29 cellular contexts compared by ENCODE assay signal in genomic region chr5:180138214-180138975, GRCh38.
DNase-seq lines count a peak whose midpoint lies in the region; ATAC-seq and TF ChIP-seq lines count a peak whose summit lies in the region.
"Had no signal": no experiment of that assay in that cellular context is flagged by ENCODE, and none has a peak within 500 bp of the region (broad histone marks: within the 10 kb centered on the region; RNA-seq: fewer than 3 reads in every experiment).

No MANE protein-coding gene starts in this region.

- H3K4me2 ChIP-seq in IMR-90 (ENCODE audit: low read depth, low read length) = no peak overlapping the region
- H3K4me2 ChIP-seq: KMS-11 had no signal

- H3K36me3 ChIP-seq in IMR-90 (ENCODE audit: control insufficient read depth, insufficient read depth, low read length) = no peaks in the 10 kb centered on the region
- no peaks in the 10 kb centered on the region for H3K36me3 ChIP-seq in esophagus muscularis mucosa
- no peaks in the 10 kb centered on the region for H3K36me3 ChIP-seq in right lobe of liver
- H3K36me3 ChIP-seq: adrenal gland, breast epithelium, heart left ventricle, neutrophil, stomach, thyroid gland had no signal

- H3K9me3 ChIP-seq in IMR-90 (ENCODE audit: control insufficient read depth, insufficient read depth, low read length) (no peaks in the 10 kb centered on the region; the same call in 1 of the 2 replicates), esophagus muscularis mucosa (no peaks in the 10 kb centered on the region), right lobe of liver (no peaks in the 10 kb centered on the region)
- H3K9me3 ChIP-seq: adrenal gland, breast epithelium, heart left ventricle, neutrophil, stomach, thyroid gland had no signal

- H2BK15ac ChIP-seq in IMR-90 (ENCODE audit: low read depth, low read length) = no peak overlapping the region

- peaks cover 29% of the 10 kb centered on the region for H3K27me3 ChIP-seq in IMR-90 (ENCODE audit: control insufficient read depth, insufficient read depth, low read length)
- H3K27me3 ChIP-seq in esophagus muscularis mucosa = peaks cover 0 to 79% (median 0%) of the 10 kb centered on the region in 4 donors
- H3K27me3 ChIP-seq in right lobe of liver = no peaks in the 10 kb centered on the region
- H3K27me3 ChIP-seq: breast epithelium, thyroid gland had no signal

- H3K36me3 Mint-ChIP-seq in activated CD8-positive, alpha-beta T cell treated with anti-CD3 and anti-CD28 coated beads, Interleukin-2, amount 10 ng/mL, durations not matched to agents 7 days and 5 days (ENCODE audit: low read depth) = no peaks in the 10 kb centered on the region
- no peaks in the 10 kb centered on the region for H3K36me3 Mint-ChIP-seq in activated CD8-positive, alpha-beta T cell treated with anti-CD3 and anti-CD28 coated beads for 36 hours (ENCODE audit: low read depth)
- H3K36me3 Mint-ChIP-seq in osteocyte (ENCODE audit: unreplicated experiment) = no peaks in the 10 kb centered on the region
- H3K36me3 Mint-ChIP-seq: CD4-positive, CD25-positive, alpha-beta regulatory T cell had no signal

- no peak overlapping the region for H3K4ac ChIP-seq in IMR-90 (ENCODE audit: low read depth, low read length)

- no peak for TF ChIP-seq CTCF in activated CD8-positive, alpha-beta T cell treated with anti-CD3 and anti-CD28 coated beads for 36 hours (IDR thresholded peaks at IDR 0.05)
- TF ChIP-seq CTCF in IMR-90 (conservative IDR thresholded peaks at IDR 0.05; ENCODE audit: low read depth, low read length) (no peak), esophagus muscularis mucosa (IDR thresholded peaks at IDR 0.05) (no peak), osteocyte (IDR thresholded peaks at IDR 0.05) (no peak), right lobe of liver (IDR thresholded peaks at IDR 0.05) (no peak)

- peak; percentile 9 for DNase-seq in activated CD8-positive, alpha-beta T cell treated with anti-CD3 and anti-CD28 coated beads, Interleukin-2, amount 10 ng/mL, durations not matched to agents 7 days and 5 days
- no peak for DNase-seq in activated CD8-positive, alpha-beta T cell treated with anti-CD3 and anti-CD28 coated beads for 36 hours
- DNase-seq in IMR-90 (no peak), esophagus muscularis mucosa (ENCODE audit: extremely low spot score) (peak; percentile 81), osteocyte (ENCODE audit: extremely low spot score, unreplicated experiment) (peak; percentile 63), NAMALWA (ENCODE audit: low spot score) (no peak), right lobe of liver (no peak)
- DNase-seq: activated CD4-positive, alpha-beta T cell treated with anti-CD3 and anti-CD28 coated beads for 4 hours; CD4-positive, CD25-positive, alpha-beta regulatory T cell; effector CD8-positive, alpha-beta T cell; EL; erythroblast; GM23248; kidney glomerular epithelial cell; mammary epithelial cell; NCI-H1436; NCI-H2107; NCI-H446; T-helper 2 cell; thyroid gland had no signal

- TF ChIP-seq POLR2A in IMR-90 (IDR thresholded peaks at IDR 0.05; ENCODE audit: low read depth, low read length) (no peak), esophagus muscularis mucosa (IDR thresholded peaks at IDR 0.05; ENCODE audit: low read depth) (no peak), right lobe of liver (IDR thresholded peaks at IDR 0.05) (no peak)

- no peak overlapping the region for H2BK20ac ChIP-seq in IMR-90 (ENCODE audit: low read depth, low read length)

- peaks cover 10% of the 10 kb centered on the region for H3K4me1 Mint-ChIP-seq in activated CD8-positive, alpha-beta T cell treated with anti-CD3 and anti-CD28 coated beads, Interleukin-2, amount 10 ng/mL, durations not matched to agents 7 days and 5 days (ENCODE audit: low read depth)
- H3K4me1 Mint-ChIP-seq in activated CD8-positive, alpha-beta T cell treated with anti-CD3 and anti-CD28 coated beads for 36 hours (ENCODE audit: low read depth) = peaks cover 11% of the 10 kb centered on the region
- H3K4me1 Mint-ChIP-seq in osteocyte (ENCODE audit: unreplicated experiment) = peaks cover 4% of the 10 kb centered on the region

- intact Hi-C loops in activated CD8-positive, alpha-beta T cell treated with anti-CD3 and anti-CD28 coated beads for 36 hours (cut with micrococcal nuclease) = loop anchor here (10.0 kb wide), 1 partner anchor 76 kb away; no protein-coding TSS in a partner anchor
- intact Hi-C loops in IMR-90 (cut with micrococcal nuclease) = no loop called here
- intact Hi-C loops in esophagus muscularis mucosa (cut with DNase I) = no loop called here
- intact Hi-C loops in right lobe of liver (cut with DNase I) = loop anchor here in 1 of 2 donors (10.0 kb wide), 1 partner anchor 186 kb away; no protein-coding TSS in a partner anchor

- TF ChIP-seq EP300 in esophagus muscularis mucosa (IDR thresholded peaks at IDR 0.05) = no peak

- H3K27me3 Mint-ChIP-seq in activated CD8-positive, alpha-beta T cell treated with anti-CD3 and anti-CD28 coated beads, Interleukin-2, amount 10 ng/mL, durations not matched to agents 7 days and 5 days (ENCODE audit: low read depth) = no peaks in the 10 kb centered on the region
- H3K27me3 Mint-ChIP-seq in activated CD8-positive, alpha-beta T cell treated with anti-CD3 and anti-CD28 coated beads for 36 hours = peaks cover 5% of the 10 kb centered on the region
- H3K27me3 Mint-ChIP-seq in osteocyte (ENCODE audit: unreplicated experiment) = peaks cover 21% of the 10 kb centered on the region

- TF ChIP-seq RAD21 in IMR-90 (IDR thresholded peaks at IDR 0.05; ENCODE audit: low read length) = no peak

- WGBS in IMR-90 (ENCODE audit: extremely low coverage in 2 of 2, insufficient read length in 1 of 2), 2 experiments = 65% methylated on average over 7 of the region's 12 CpGs; no CpG with 5 or more reads in 1 of the 2 experiments
- whole genome bisulfite sequencing in esophagus muscularis mucosa = 67% methylated on average over 11 of the region's 12 CpGs
- 62% methylated on average over 8 of the region's 12 CpGs for WGBS in right lobe of liver (ENCODE audit: insufficient coverage, low coverage, low lambda C conversion rate, missing lambda C conversion rate)

- peak overlapping the region; percentile 3 for H3K27ac Mint-ChIP-seq in activated CD8-positive, alpha-beta T cell treated with anti-CD3 and anti-CD28 coated beads, Interleukin-2, amount 10 ng/mL, durations not matched to agents 7 days and 5 days
- no peak overlapping the region for H3K27ac Mint-ChIP-seq in activated CD8-positive, alpha-beta T cell treated with anti-CD3 and anti-CD28 coated beads for 36 hours
- H3K27ac Mint-ChIP-seq in osteocyte (ENCODE audit: unreplicated experiment) = no peak overlapping the region
- H3K27ac Mint-ChIP-seq: activated T-helper 17 cell treated with anti-CD3 and anti-CD28 coated beads, Interleukin-2, amount 50 U/mL, for 72 hours; CD4-positive, CD25-positive, alpha-beta regulatory T cell had no signal

- H3K27ac ChIP-seq in IMR-90 (ENCODE audit: insufficient read depth, low read length) = no peak overlapping the region
- no peak overlapping the region for H3K27ac ChIP-seq in esophagus muscularis mucosa (replicated peaks in 1 of 4)
- no peak overlapping the region for H3K27ac ChIP-seq in right lobe of liver
- H3K27ac ChIP-seq: adrenal gland, breast epithelium, GM23248, heart left ventricle, KMS-11, neutrophil, SK-N-MC, stomach, thyroid gland had no signal

- no peak overlapping the region for H3K18ac ChIP-seq in IMR-90 (ENCODE audit: low read depth, low read length)

- no peak overlapping the region for H2BK5ac ChIP-seq in IMR-90 (ENCODE audit: low read depth, low read length, poor library complexity, severe bottlenecking)

- H3K56ac ChIP-seq in IMR-90 (ENCODE audit: extremely low read depth, insufficient read depth, low read length) = no peak overlapping the region

- no peak overlapping the region for H3K4me3 Mint-ChIP-seq in activated CD8-positive, alpha-beta T cell treated with anti-CD3 and anti-CD28 coated beads, Interleukin-2, amount 10 ng/mL, durations not matched to agents 7 days and 5 days
- H3K4me3 Mint-ChIP-seq in activated CD8-positive, alpha-beta T cell treated with anti-CD3 and anti-CD28 coated beads for 36 hours = no peak overlapping the region
- no peak overlapping the region for H3K4me3 Mint-ChIP-seq in osteocyte (ENCODE audit: unreplicated experiment)
- H3K4me3 Mint-ChIP-seq: activated T-helper 17 cell treated with anti-CD3 and anti-CD28 coated beads, Interleukin-2, amount 50 U/mL, for 72 hours; CD4-positive, CD25-positive, alpha-beta regulatory T cell had no signal

- no peak overlapping the region for H2AK9ac ChIP-seq in IMR-90 (replicated peaks; ENCODE audit: low read depth, low read length, poor library complexity)

- no peak overlapping the region for H4K8ac ChIP-seq in IMR-90 (ENCODE audit: low read depth in 2 of 2, low read length in 2 of 2)

- H3K4me3 ChIP-seq in IMR-90 (ENCODE audit: insufficient read depth, low read depth, low read length) = no peak overlapping the region
- no peak overlapping the region for H3K4me3 ChIP-seq in esophagus muscularis mucosa
- H3K4me3 ChIP-seq in right lobe of liver = no peak overlapping the region
- H3K4me3 ChIP-seq: adrenal gland, breast epithelium, GM23248, heart left ventricle, SK-N-MC, stomach, thyroid gland had no signal

- in situ Hi-C loops in IMR-90 (cut with MboI; ENCODE audit: low sequenced_read_pairs) = loop anchor here (25.0 kb wide), 1 partner anchor 324 kb away; no protein-coding TSS in a partner anchor

- CTCF ChIA-PET in activated CD8-positive, alpha-beta T cell treated with anti-CD3 and anti-CD28 coated beads, Interleukin-2, amount 10 ng/mL, durations not matched to agents 7 days and 5 days (lab: Charles Lee) = no interaction called here
- CTCF ChIA-PET in activated CD8-positive, alpha-beta T cell treated with anti-CD3 and anti-CD28 coated beads for 36 hours (lab: Charles Lee) = no interaction called here
- CTCF ChIA-PET in IMR-90 (lab: Yijun Ruan, JAX) = no interaction called here

- no peak overlapping the region for H2BK120ac ChIP-seq in IMR-90 (ENCODE audit: low read depth, low read length)

- no peak overlapping the region for H3K14ac ChIP-seq in IMR-90 (replicated peaks; ENCODE audit: low read depth, low read length)

- no peak overlapping the region for H3K9ac ChIP-seq in IMR-90 (ENCODE audit: low read depth, low read length)
- H3K9ac ChIP-seq: GM23248, KMS-11 had no signal

- H4K5ac ChIP-seq in IMR-90 (ENCODE audit: low read depth, low read length) = no peak overlapping the region

- H2AFZ ChIP-seq in IMR-90 (replicated peaks; ENCODE audit: low read length, poor library complexity) = peak overlapping the region; percentile 40
- H2AFZ ChIP-seq: GM23248 had no signal

- no peak overlapping the region for H3K23ac ChIP-seq in IMR-90 (ENCODE audit: low read depth, low read length)

- dilution Hi-C loops in IMR-90 (cut with HindIII; ENCODE audit: low sequenced_read_pairs, unreplicated experiment) = no loop called here

- no peak overlapping the region for H2AK5ac ChIP-seq in IMR-90 (ENCODE audit: low read depth, low read length)

- peaks cover 2% of the 10 kb centered on the region; the same call in 1 of the 2 replicates for H3K4me1 ChIP-seq in IMR-90 (ENCODE audit: control insufficient read depth, insufficient read depth, low read length)
- peaks cover 0 to 6% (median 0%) of the 10 kb centered on the region in 4 donors for H3K4me1 ChIP-seq in esophagus muscularis mucosa
- no peaks in the 10 kb centered on the region for H3K4me1 ChIP-seq in right lobe of liver
- H3K4me1 ChIP-seq: adrenal gland, breast epithelium, stomach, thyroid gland had no signal

- H3K9me3 Mint-ChIP-seq in activated CD8-positive, alpha-beta T cell treated with anti-CD3 and anti-CD28 coated beads, Interleukin-2, amount 10 ng/mL, durations not matched to agents 7 days and 5 days (ENCODE audit: insufficient read depth) = no peaks in the 10 kb centered on the region
- H3K9me3 Mint-ChIP-seq in activated CD8-positive, alpha-beta T cell treated with anti-CD3 and anti-CD28 coated beads for 36 hours = no peaks in the 10 kb centered on the region
- no peaks in the 10 kb centered on the region for H3K9me3 Mint-ChIP-seq in osteocyte (ENCODE audit: unreplicated experiment)
- H3K9me3 Mint-ChIP-seq: activated T-helper 17 cell treated with anti-CD3 and anti-CD28 coated beads, Interleukin-2, amount 50 U/mL, for 72 hours had no signal

- H3K9me1 ChIP-seq in IMR-90 (ENCODE audit: insufficient read depth, low read length) = no peaks in the 10 kb centered on the region

- no peak for ATAC-seq in activated CD8-positive, alpha-beta T cell treated with anti-CD3 and anti-CD28 coated beads, Interleukin-2, amount 10 ng/mL, durations not matched to agents 7 days and 5 days
- ATAC-seq in activated CD8-positive, alpha-beta T cell treated with anti-CD3 and anti-CD28 coated beads for 36 hours = no peak
- ATAC-seq in IMR-90 (ENCODE audit: low read depth) = no peak
- no peak for ATAC-seq in right lobe of liver
- ATAC-seq in GM19397 (IDR thresholded peaks at IDR 0.05; ENCODE audit: unreplicated experiment) = no peak
- ATAC-seq: activated T-helper 17 cell treated with anti-CD3 and anti-CD28 coated beads, Interleukin-2, amount 50 U/mL, for 72 hours; heart left ventricle had no signal

- no peaks in the 10 kb centered on the region; the same call in 1 of the 2 replicates for H4K20me1 ChIP-seq in IMR-90 (ENCODE audit: insufficient read depth, low read length)

- no peaks in the 10 kb centered on the region for H3K79me1 ChIP-seq in IMR-90 (ENCODE audit: low read depth in 1 of 2, low read length in 2 of 2)

- POLR2A ChIA-PET in activated CD8-positive, alpha-beta T cell treated with anti-CD3 and anti-CD28 coated beads, Interleukin-2, amount 10 ng/mL, durations not matched to agents 7 days and 5 days (lab: Charles Lee) = interaction anchor here (0.6 kb wide), 1 partner anchor 275 kb away, joined by 3 read pairs; no protein-coding TSS in a partner anchor
- POLR2A ChIA-PET in activated CD8-positive, alpha-beta T cell treated with anti-CD3 and anti-CD28 coated beads for 36 hours (lab: Charles Lee) = no interaction called here
- POLR2A ChIA-PET in IMR-90 (lab: Charles Lee; ENCODE audit: unreplicated experiment) = no interaction called here

- no TSS peak for BruUV-seq in IMR-90 (replicated peaks; lab: Mats Ljungman, UMichigan)

- H4K91ac ChIP-seq in IMR-90 (ENCODE audit: insufficient read depth, low read depth, low read length) = no peak overlapping the region

Comparison
In these comparisons a context has a peak if more than half of its experiments do, and no peak if none do; other contexts are left out.
1. DNase-seq: peak in activated CD8-positive, alpha-beta T cell treated with anti-CD3 and anti-CD28 coated beads, Interleukin-2, amount 10 ng/mL, durations not matched to agents 7 days and 5 days (single experiment), esophagus muscularis mucosa (single experiment) and osteocyte (single experiment); none in activated CD8-positive, alpha-beta T cell treated with anti-CD3 and anti-CD28 coated beads for 36 hours (single experiment), IMR-90 (single experiment), NAMALWA (single experiment) and right lobe of liver (0 of 3).